In the genomic region with DNA sequence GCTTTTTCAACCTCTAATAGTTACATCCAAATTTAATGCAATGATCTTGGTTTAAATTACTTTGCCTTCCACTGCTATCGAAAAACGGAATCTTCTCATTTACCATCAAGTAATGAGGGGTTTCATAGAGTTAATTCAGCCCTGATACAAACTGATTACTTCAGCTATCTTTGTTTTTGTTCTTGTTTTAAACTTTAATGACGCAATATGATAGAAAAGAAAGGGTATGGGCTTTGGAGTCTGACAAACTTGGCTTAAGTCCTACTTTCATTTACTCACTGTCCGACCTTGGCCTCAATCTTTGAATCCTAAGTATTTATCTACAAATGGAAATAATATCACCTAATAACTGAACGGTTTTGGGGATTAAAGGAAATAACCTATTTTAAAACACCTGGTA, we compare ENCODE assay signal across 11 cellular contexts. TPM values are rescaled to one million over a fixed set of nuclear protein-coding genes. Genes with fewer than 3 reads are reported as not detected.
DNase-seq lines count a peak whose midpoint lies in the region; ATAC-seq and TF ChIP-seq lines count a peak whose summit lies in the region.
"Had no signal": no experiment of that assay in that cellular context is flagged by ENCODE, and none has a peak within 500 bp of the region (broad histone marks: within the 10 kb centered on the region; RNA-seq: fewer than 3 reads in every experiment).

No MANE protein-coding gene starts in this region.

- H3K27ac ChIP-seq in right cardiac atrium (ENCODE audit: low read length) (no peak overlapping the region), dorsolateral prefrontal cortex (peak overlapping the region in 28 of 59 donors; percentile 3 to 81 (median 43))
- no peak overlapping the region for H3K27ac ChIP-seq in CD4-positive, alpha-beta T cell (ENCODE audit: low read depth, low read length)

- H3K9me3 ChIP-seq in right cardiac atrium (ENCODE audit: control insufficient read depth, low read length): no peaks in the 10 kb centered on the region
- no peaks in the 10 kb centered on the region for H3K9me3 ChIP-seq in CD4-positive, alpha-beta T cell (ENCODE audit: control insufficient read depth, low read length)

- 40% methylated on average over 5 of the region's 5 CpGs for WGBS in right cardiac atrium

- H3K27me3 Mint-ChIP-seq in CD4-positive, alpha-beta T cell: no peaks in the 10 kb centered on the region

- H3K4me1 ChIP-seq in right cardiac atrium (ENCODE audit: control insufficient read depth, insufficient read depth, low read length): no peaks in the 10 kb centered on the region

- H3K9me3 Mint-ChIP-seq in stimulated activated effector memory CD8-positive, alpha-beta T cell treated with anti-CD3 and anti-CD28 coated beads, Interleukin-12 subunit alpha, Interleukin-12 subunit beta, amount 100 ng/mL, for 72 hours: no peaks in the 10 kb centered on the region
- no peaks in the 10 kb centered on the region for H3K9me3 Mint-ChIP-seq in CD4-positive, alpha-beta T cell

- H3K27me3 ChIP-seq in right cardiac atrium (ENCODE audit: control insufficient read depth, insufficient read depth) (no peaks in the 10 kb centered on the region), dorsolateral prefrontal cortex (no peaks in the 10 kb centered on the region)
- H3K27me3 ChIP-seq in CD4-positive, alpha-beta T cell (ENCODE audit: control insufficient read depth, insufficient read depth, low read length): no peaks in the 10 kb centered on the region

- H3K4me3 ChIP-seq in right cardiac atrium (ENCODE audit: low read length) (peak overlapping the region; percentile 18), dorsolateral prefrontal cortex (peak overlapping the region in 4 of 59 donors; percentile 1 to 14 (median 4))

- peak; percentile 16 for DNase-seq in HCEC 1CT
- DNase-seq in amniotic epithelial cell (ENCODE audit: low read depth): peak; percentile 84
- DNase-seq in right cardiac atrium: no peak
- DNase-seq in stimulated activated effector memory CD8-positive, alpha-beta T cell treated with anti-CD3 and anti-CD28 coated beads, Interleukin-12 subunit alpha, Interleukin-12 subunit beta, amount 100 ng/mL, for 72 hours (ENCODE audit: low spot score in 2 of 2): no peak
- DNase-seq in dorsolateral prefrontal cortex: no peak
- no peak for DNase-seq in COLO668 (lab: John Stamatoyannopoulos, UW; ENCODE audit: unreplicated experiment)
- no peak for DNase-seq in CD4-positive, alpha-beta T cell
- DNase-seq in NCI-H82 treated with DMSO at 0.1 percent for 48 hours (lab: John Stamatoyannopoulos, UW; ENCODE audit: unreplicated experiment): no peak
- DNase-seq: activated CD4-positive, CD25-positive, alpha-beta regulatory T cell; cerebellar nuclear complex; NCI-H1930 had no signal

- H3K4me3 Mint-ChIP-seq in stimulated activated effector memory CD8-positive, alpha-beta T cell treated with anti-CD3 and anti-CD28 coated beads, Interleukin-12 subunit alpha, Interleukin-12 subunit beta, amount 100 ng/mL, for 72 hours: no peak overlapping the region
- no peak overlapping the region for H3K4me3 Mint-ChIP-seq in CD4-positive, alpha-beta T cell

- peak; percentile 66 to 82 for ATAC-seq in right cardiac atrium
- ATAC-seq in stimulated activated effector memory CD8-positive, alpha-beta T cell treated with anti-CD3 and anti-CD28 coated beads, Interleukin-12 subunit alpha, Interleukin-12 subunit beta, amount 100 ng/mL, for 72 hours: no peak
- no peak for ATAC-seq in CD4-positive, alpha-beta T cell (ENCODE audit: poor library complexity)

- POLR2A ChIA-PET in CD4-positive, alpha-beta T cell (lab: Charles Lee): interaction anchor here (0.8 kb wide), 1 partner anchor 9 kb away, joined by 3 read pairs; no protein-coding TSS in a partner anchor

- H3K4me1 Mint-ChIP-seq in stimulated activated effector memory CD8-positive, alpha-beta T cell treated with anti-CD3 and anti-CD28 coated beads, Interleukin-12 subunit alpha, Interleukin-12 subunit beta, amount 100 ng/mL, for 72 hours: peaks cover 17% of the 10 kb centered on the region
- H3K4me1 Mint-ChIP-seq in CD4-positive, alpha-beta T cell (ENCODE audit: low read depth): peaks cover 36% of the 10 kb centered on the region

- H3K36me3 Mint-ChIP-seq in stimulated activated effector memory CD8-positive, alpha-beta T cell treated with anti-CD3 and anti-CD28 coated beads, Interleukin-12 subunit alpha, Interleukin-12 subunit beta, amount 100 ng/mL, for 72 hours: peaks cover 85% of the 10 kb centered on the region
- peaks cover 64% of the 10 kb centered on the region for H3K36me3 Mint-ChIP-seq in CD4-positive, alpha-beta T cell (ENCODE audit: low read depth)

- CTCF ChIA-PET in CD4-positive, alpha-beta T cell (lab: Charles Lee): interaction anchor here (1.2 to 2.0 kb wide), 2 partner anchors 16 kb away, joined by 4 to 5 read pairs; a partner anchor contains a TSS

- TF ChIP-seq CTCF in dorsolateral prefrontal cortex (IDR thresholded peaks at IDR 0.05 in 54 of 56, conservative IDR thresholded peaks at IDR 0.05 in 2 of 56; ENCODE audit: low read depth in 1 of 56, partially characterized antibody in 56 of 56): no peak
- TF ChIP-seq CTCF in CD4-positive, alpha-beta T cell (IDR thresholded peaks at IDR 0.05): no peak

- peak overlapping the region; percentile 29 for H3K27ac Mint-ChIP-seq in stimulated activated effector memory CD8-positive, alpha-beta T cell treated with anti-CD3 and anti-CD28 coated beads, Interleukin-12 subunit alpha, Interleukin-12 subunit beta, amount 100 ng/mL, for 72 hours
- H3K27ac Mint-ChIP-seq in CD4-positive, alpha-beta T cell: no peak overlapping the region

- intact Hi-C loops in right cardiac atrium (cut with DNase I): no loop called here
- intact Hi-C loops in dorsolateral prefrontal cortex (cut with DNase I): no loop called here
- intact Hi-C loops in CD4-positive, alpha-beta T cell (cut with DNase I, micrococcal nuclease): no loop called here

RNA-seq across cellular contexts. Expression of a gene that starts 16.1 kb away (rescaled TPM):
- 10 to 100 TPM; 14.1 to 23.1 (median 15.8) TPM for total RNA-seq in right cardiac atrium
- 7.1 TPM for polyA plus RNA-seq in right cardiac atrium
- 10 to 100 TPM; 20.3 to 43.9 (median 31.0) TPM for total RNA-seq in dorsolateral prefrontal cortex
- total RNA-seq in CD4-positive, alpha-beta T cell: 10 to 100 TPM; 21.4 to 21.6 TPM

Comparison
In these comparisons a context has a peak if more than half of its experiments do, and no peak if none do; other contexts are left out.
1. DNase-seq: peak in HCEC 1CT (single experiment) and amniotic epithelial cell (single experiment); none in right cardiac atrium (0 of 3), stimulated activated effector memory CD8-positive, alpha-beta T cell treated with anti-CD3 and anti-CD28 coated beads, Interleukin-12 subunit alpha, Interleukin-12 subunit beta, amount 100 ng/mL, for 72 hours (0 of 2), dorsolateral prefrontal cortex (0 of 10), COLO668 (single experiment), CD4-positive, alpha-beta T cell (0 of 10) and NCI-H82 treated with DMSO at 0.1 percent for 48 hours (single experiment).
2. ATAC-seq: peak in right cardiac atrium (2 of 2); none in stimulated activated effector memory CD8-positive, alpha-beta T cell treated with anti-CD3 and anti-CD28 coated beads, Interleukin-12 subunit alpha, Interleukin-12 subunit beta, amount 100 ng/mL, for 72 hours (single experiment) and CD4-positive, alpha-beta T cell (single experiment).